Comparison of ENCODE assay signal across 12 cellular contexts in genomic region chr5:24621809-24622208, GRCh38. TPM values are rescaled to one million over a fixed set of nuclear protein-coding genes. Genes with fewer than 3 reads are reported as not detected.
A peak's percentile ranks its signal among the peaks of the same experiment; 100 is the strongest.
DNase-seq lines count a peak whose midpoint lies in the region; ATAC-seq and TF ChIP-seq lines count a peak whose summit lies in the region.
"Had no signal": no experiment of that assay in that cellular context is flagged by ENCODE, and none has a peak within 500 bp of the region (broad histone marks: within the 10 kb centered on the region; RNA-seq: fewer than 3 reads in every experiment).

No MANE protein-coding gene starts in this region.

- no peaks in the 10 kb centered on the region for H4K20me1 ChIP-seq in hepatocyte (ENCODE audit: insufficient read depth, poor library complexity, severe bottlenecking)

- H3K9me2 ChIP-seq in hepatocyte (replicated peaks; ENCODE audit: insufficient read depth): no peaks in the 10 kb centered on the region
- H3K9me2 ChIP-seq: SK-N-SH had no signal

- H3K79me2 ChIP-seq in hepatocyte: no peaks in the 10 kb centered on the region

- peaks cover 16% of the 10 kb centered on the region for H3K4me1 ChIP-seq in hepatocyte (ENCODE audit: insufficient read depth)
- no peaks in the 10 kb centered on the region for H3K4me1 ChIP-seq in CD8-positive, alpha-beta memory T cell (ENCODE audit: insufficient read depth, low read length)

- H3K36me3 ChIP-seq in SK-N-MC (ENCODE audit: insufficient read depth, low read length) (no peaks in the 10 kb centered on the region), hepatocyte (replicated peaks; ENCODE audit: insufficient read depth, low read depth) (no peaks in the 10 kb centered on the region)
- no peaks in the 10 kb centered on the region for H3K36me3 ChIP-seq in CD8-positive, alpha-beta memory T cell (ENCODE audit: insufficient read depth, low read length)

- TF ChIP-seq CTCF in LNCaP clone FGC (IDR thresholded peaks at IDR 0.05; ENCODE audit: control insufficient read depth, extremely low read depth, insufficient read depth) (no peak), hepatocyte (IDR thresholded peaks at IDR 0.05; ENCODE audit: poor library complexity) (no peak), natural killer cell (IDR thresholded peaks at IDR 0.05) (no peak)

- H3K9ac ChIP-seq in SK-N-MC (ENCODE audit: insufficient read length): no peak overlapping the region
- H3K9ac ChIP-seq: SK-N-SH had no signal

- POLR2A ChIA-PET in CD8-positive, alpha-beta memory T cell (lab: Charles Lee): no interaction called here

- ATAC-seq in GM21723 (IDR thresholded peaks at IDR 0.05; ENCODE audit: unreplicated experiment) (no peak), natural killer cell (no peak)
- ATAC-seq: activated CD8-positive, alpha-beta T cell treated with anti-CD3 and anti-CD28 coated beads, Interleukin-2, amount 10 ng/mL, durations not matched to agents 7 days and 5 days had no signal

- H3K9me3 ChIP-seq in SK-N-MC (ENCODE audit: low read depth, low read length) (no peaks in the 10 kb centered on the region), hepatocyte (ENCODE audit: low read depth) (no peaks in the 10 kb centered on the region)
- no peaks in the 10 kb centered on the region for H3K9me3 ChIP-seq in CD8-positive, alpha-beta memory T cell (ENCODE audit: low read length)
- H3K9me3 ChIP-seq: SK-N-SH had no signal

- H3K4me1 Mint-ChIP-seq in CD8-positive, alpha-beta memory T cell: no peaks in the 10 kb centered on the region
- no peaks in the 10 kb centered on the region for H3K4me1 Mint-ChIP-seq in natural killer cell
- H3K4me1 Mint-ChIP-seq: immature natural killer cell had no signal

- no peak overlapping the region for H3K4me3 ChIP-seq in LNCaP clone FGC (ENCODE audit: low read depth, low read length)
- peak overlapping the region; percentile 3; the same call in 1 of the 2 replicates for H3K4me3 ChIP-seq in SK-N-MC
- no peak overlapping the region for H3K4me3 ChIP-seq in hepatocyte
- no peak overlapping the region for H3K4me3 ChIP-seq in CD8-positive, alpha-beta memory T cell (ENCODE audit: low read length)

- no peak overlapping the region for H3K27ac Mint-ChIP-seq in CD8-positive, alpha-beta memory T cell
- no peak overlapping the region for H3K27ac Mint-ChIP-seq in natural killer cell
- H3K27ac Mint-ChIP-seq: activated CD8-positive, alpha-beta T cell treated with anti-CD3 and anti-CD28 coated beads, Interleukin-2, amount 10 ng/mL, durations not matched to agents 7 days and 5 days; immature natural killer cell; stimulated activated naive CD8-positive, alpha-beta T cell treated with anti-CD3 and anti-CD28 coated beads, Interleukin-15, Interleukin-2, amounts not matched to agents 100 ng/mL and 50 ng/mL, for 24 hours had no signal

- 58% methylated on average over 6 of the region's 6 CpGs for WGBS in hepatocyte (ENCODE audit: low lambda C conversion rate, missing lambda C conversion rate)

- H3K4me2 ChIP-seq in hepatocyte: peak overlapping the region; percentile 29
- H3K4me2 ChIP-seq: SK-N-SH had no signal

- no peak overlapping the region for H2AFZ ChIP-seq in hepatocyte

- CTCF ChIA-PET in CD8-positive, alpha-beta memory T cell (lab: Charles Lee): no interaction called here

- peaks cover 0 to 24% (median 13%) of the 10 kb centered on the region in 5 donors for H3K9me3 Mint-ChIP-seq in CD8-positive, alpha-beta memory T cell
- peaks cover 2 to 14% of the 10 kb centered on the region in 2 donors for H3K9me3 Mint-ChIP-seq in natural killer cell

- no peaks in the 10 kb centered on the region for H3K27me3 Mint-ChIP-seq in CD8-positive, alpha-beta memory T cell
- H3K27me3 Mint-ChIP-seq in natural killer cell (ENCODE audit: low read depth in 2 of 2): no peaks in the 10 kb centered on the region
- H3K27me3 Mint-ChIP-seq: stimulated activated naive CD8-positive, alpha-beta T cell treated with anti-CD3 and anti-CD28 coated beads, Interleukin-15, Interleukin-2, amounts not matched to agents 100 ng/mL and 50 ng/mL, for 24 hours had no signal

- no peaks in the 10 kb centered on the region for H3K36me3 Mint-ChIP-seq in CD8-positive, alpha-beta memory T cell
- no peaks in the 10 kb centered on the region for H3K36me3 Mint-ChIP-seq in natural killer cell
- H3K36me3 Mint-ChIP-seq: immature natural killer cell had no signal

- H3K27me3 ChIP-seq in hepatocyte: no peaks in the 10 kb centered on the region
- no peaks in the 10 kb centered on the region for H3K27me3 ChIP-seq in CD8-positive, alpha-beta memory T cell (ENCODE audit: insufficient read depth, low read length, poor library complexity, severe bottlenecking)

- no peak overlapping the region for H3K4me3 Mint-ChIP-seq in CD8-positive, alpha-beta memory T cell
- H3K4me3 Mint-ChIP-seq in natural killer cell: no peak overlapping the region
- H3K4me3 Mint-ChIP-seq: activated CD8-positive, alpha-beta T cell treated with anti-CD3 and anti-CD28 coated beads, Interleukin-2, amount 10 ng/mL, durations not matched to agents 7 days and 5 days; immature natural killer cell; stimulated activated naive CD8-positive, alpha-beta T cell treated with anti-CD3 and anti-CD28 coated beads, Interleukin-15, Interleukin-2, amounts not matched to agents 100 ng/mL and 50 ng/mL, for 24 hours had no signal

- peak; percentile 24 for DNase-seq in DMS53 treated with DMSO at 0.1 percent for 48 hours (lab: John Stamatoyannopoulos, UW; ENCODE audit: unreplicated experiment)
- peak; percentile 15 for DNase-seq in LNCaP clone FGC (ENCODE audit: low read depth)
- DNase-seq in SK-N-MC (ENCODE audit: low read depth, low spot score): peak; percentile 71
- DNase-seq in hepatocyte (ENCODE audit: low spot score): peak; percentile 52
- no peak for DNase-seq in amniotic stem cell (lab: John Stamatoyannopoulos, UW)
- no peak for DNase-seq in CD8-positive, alpha-beta memory T cell
- DNase-seq in natural killer cell: no peak
- DNase-seq: activated CD8-positive, alpha-beta T cell treated with anti-CD3 and anti-CD28 coated beads, Interleukin-2, amount 10 ng/mL, durations not matched to agents 7 days and 5 days; immature natural killer cell; SK-N-SH had no signal

- intact Hi-C loops in natural killer cell (cut with micrococcal nuclease): no loop called here

- H3K27ac ChIP-seq in SK-N-MC (no peak overlapping the region), hepatocyte (peak overlapping the region; percentile 25)
- no peak overlapping the region for H3K27ac ChIP-seq in CD8-positive, alpha-beta memory T cell (ENCODE audit: low read depth, low read length)

RNA-seq across cellular contexts. Expression of gene CDH10, which starts 23.0 kb away (rescaled TPM):
- total RNA-seq in hepatocyte: 4.9 and 8.9 TPM in 2 replicates
- polyA plus RNA-seq in hepatocyte: 3.2 and 3.9 TPM in 2 replicates
- total RNA-seq in CD8-positive, alpha-beta memory T cell: not detected
- not detected for polyA plus RNA-seq in CD8-positive, alpha-beta memory T cell
- total RNA-seq in natural killer cell: not detected
- total RNA-seq: activated CD8-positive, alpha-beta T cell treated with anti-CD3 and anti-CD28 coated beads, Interleukin-2, amount 10 ng/mL, durations not matched to agents 7 days and 5 days had no signal
- polyA plus RNA-seq: immature natural killer cell had no signal

Comparison
In these comparisons a context has a peak if more than half of its experiments do, and no peak if none do; other contexts are left out.
1. DNase-seq: peak in DMS53 treated with DMSO at 0.1 percent for 48 hours (single experiment), LNCaP clone FGC (single experiment), SK-N-MC (single experiment) and hepatocyte (single experiment); none in amniotic stem cell (single experiment), CD8-positive, alpha-beta memory T cell (0 of 5) and natural killer cell (single experiment).